In genomic region chr18:79526468-79527460, GRCh38 we compare ENCODE assay signal across 13 cellular contexts.
DNase-seq lines count a peak whose midpoint lies in the region; ATAC-seq and TF ChIP-seq lines count a peak whose summit lies in the region.
"Had no signal": no experiment of that assay in that cellular context is flagged by ENCODE, and none has a peak within 500 bp of the region (broad histone marks: within the 10 kb centered on the region; RNA-seq: fewer than 3 reads in every experiment).

No MANE protein-coding gene starts in this region.

- H3K4me2 ChIP-seq in OCI-LY1 (ENCODE audit: low read length), result peak overlapping the region; percentile 18; the same call in 1 of the 2 replicates

- H3K9me2 ChIP-seq in OCI-LY1 (ENCODE audit: low read depth, low read length), result no peaks in the 10 kb centered on the region

- H3K9me3 ChIP-seq in CD4-positive, CD25-positive, alpha-beta regulatory T cell (ENCODE audit: control insufficient read depth in 2 of 2, low read length in 2 of 2), result no peaks in the 10 kb centered on the region
- no peaks in the 10 kb centered on the region for H3K9me3 ChIP-seq in OCI-LY1 (ENCODE audit: low read length)
- no peaks in the 10 kb centered on the region for H3K9me3 ChIP-seq in mucosa of stomach (ENCODE audit: control insufficient read depth, low read length)
- no peaks in the 10 kb centered on the region for H3K9me3 ChIP-seq in HAP-1
- H3K9me3 ChIP-seq: adrenal gland had no signal

- no peak for DNase-seq in CD4-positive, CD25-positive, alpha-beta regulatory T cell
- DNase-seq in dermis microvascular lymphatic vessel endothelial cell (ENCODE audit: low read depth in 2 of 2), result peak; percentile 55 to 87
- no peak for DNase-seq in type B pancreatic cell (ENCODE audit: extremely low spot score, unreplicated experiment)
- no peak for DNase-seq in NCI-H526 (lab: John Stamatoyannopoulos, UW)
- no peak for DNase-seq in GM10266 (ENCODE audit: extremely low spot score)
- DNase-seq in HAP-1 (ENCODE audit: low spot score in 2 of 2), result no peak
- DNase-seq: effector CD8-positive, alpha-beta T cell; NCI-H748 treated with DMSO at 0.1 percent for 48 hours had no signal

- H3F3A ChIP-seq in OCI-LY1 (ENCODE audit: insufficient read depth, low read length), result peaks cover 11% of the 10 kb centered on the region

- H3K9ac ChIP-seq in OCI-LY1 (ENCODE audit: low read length), result peak overlapping the region; percentile 33
- peak overlapping the region; percentile 22 for H3K9ac ChIP-seq in mucosa of stomach (ENCODE audit: low read length)

- no peak overlapping the region for H2AFZ ChIP-seq in OCI-LY1 (ENCODE audit: low read length)

- H3K4me1 ChIP-seq in CD4-positive, CD25-positive, alpha-beta regulatory T cell (ENCODE audit: control insufficient read depth, insufficient read depth, low read length, poor library complexity, severe bottlenecking), result peaks cover 30% of the 10 kb centered on the region
- H3K4me1 ChIP-seq in OCI-LY1 (ENCODE audit: insufficient read depth, low read length, severe bottlenecking), result peaks cover 73% of the 10 kb centered on the region
- peaks cover 7% of the 10 kb centered on the region for H3K4me1 ChIP-seq in mucosa of stomach (ENCODE audit: control insufficient read depth, insufficient read depth, low read length)
- H3K4me1 ChIP-seq in HAP-1, result no peaks in the 10 kb centered on the region
- H3K4me1 ChIP-seq: adrenal gland had no signal

- H3K4me3 ChIP-seq in CD4-positive, CD25-positive, alpha-beta regulatory T cell (ENCODE audit: low read depth, low read length), result no peak overlapping the region
- H3K4me3 ChIP-seq in OCI-LY1 (ENCODE audit: low read depth, low read length, poor library complexity, severe bottlenecking), result peak overlapping the region; percentile 15
- no peak overlapping the region for H3K4me3 ChIP-seq in mucosa of stomach (ENCODE audit: low read length)
- no peak overlapping the region for H3K4me3 ChIP-seq in HAP-1
- H3K4me3 ChIP-seq: adrenal gland had no signal

- peak overlapping the region in 2 of 4 donors; percentile 7 to 46 for H3K4me3 Mint-ChIP-seq in CD4-positive, CD25-positive, alpha-beta regulatory T cell
- H3K4me3 Mint-ChIP-seq in type B pancreatic cell, result no peak overlapping the region
- H3K4me3 Mint-ChIP-seq: CD8-positive, alpha-beta T cell had no signal

- ATAC-seq in CD4-positive, CD25-positive, alpha-beta regulatory T cell (ENCODE audit: low read depth in 2 of 2), result no peak
- ATAC-seq: CD8-positive, alpha-beta T cell; stimulated activated naive CD8-positive, alpha-beta T cell treated with anti-CD3 and anti-CD28 coated beads, Interleukin-15, amount 100 ng/mL, for 72 hours had no signal

- H3K79me2 ChIP-seq in OCI-LY1 (ENCODE audit: insufficient read depth, low read length), result no peaks in the 10 kb centered on the region

- peak overlapping the region; percentile 11 to 71 (median 49) for H3K27ac Mint-ChIP-seq in CD4-positive, CD25-positive, alpha-beta regulatory T cell
- no peak overlapping the region for H3K27ac Mint-ChIP-seq in type B pancreatic cell

- peaks cover 8% of the 10 kb centered on the region for H3K27me3 Mint-ChIP-seq in CD4-positive, CD25-positive, alpha-beta regulatory T cell
- H3K27me3 Mint-ChIP-seq in type B pancreatic cell, result peaks cover 13% of the 10 kb centered on the region
- H3K27me3 Mint-ChIP-seq: stimulated activated naive CD8-positive, alpha-beta T cell treated with anti-CD3 and anti-CD28 coated beads, Interleukin-15, amount 100 ng/mL, for 72 hours had no signal

- no peak overlapping the region for H3K27ac ChIP-seq in CD4-positive, CD25-positive, alpha-beta regulatory T cell (ENCODE audit: insufficient read depth, low read length, poor library complexity, severe bottlenecking)
- H3K27ac ChIP-seq in OCI-LY1 (ENCODE audit: low read depth, low read length, poor library complexity, severe bottlenecking), result peak overlapping the region; percentile 83
- H3K27ac ChIP-seq: adrenal gland had no signal

- H3K36me3 ChIP-seq in CD4-positive, CD25-positive, alpha-beta regulatory T cell (ENCODE audit: control insufficient read depth, insufficient read depth, low read length), result peaks cover 17% of the 10 kb centered on the region
- peaks cover 45% of the 10 kb centered on the region for H3K36me3 ChIP-seq in OCI-LY1 (ENCODE audit: insufficient read depth, low read length)
- H3K36me3 ChIP-seq in mucosa of stomach (ENCODE audit: control insufficient read depth, insufficient read depth, low read length), result no peaks in the 10 kb centered on the region
- no peaks in the 10 kb centered on the region; the same call in 1 of the 2 replicates for H3K36me3 ChIP-seq in HAP-1 (replicated peaks)

- H4K20me1 ChIP-seq in OCI-LY1 (ENCODE audit: insufficient read depth, low read length), result no peaks in the 10 kb centered on the region

- in situ Hi-C loops in HAP-1 (cut with MboI; ENCODE audit: low sequenced_read_pairs), result no loop called here

- H3K4me1 Mint-ChIP-seq in CD4-positive, CD25-positive, alpha-beta regulatory T cell, result peaks cover 15 to 34% (median 16%) of the 10 kb centered on the region in 4 donors
- peaks cover 17% of the 10 kb centered on the region for H3K4me1 Mint-ChIP-seq in type B pancreatic cell (ENCODE audit: unreplicated experiment)

- peaks cover 9% of the 10 kb centered on the region for H3K36me3 Mint-ChIP-seq in CD4-positive, CD25-positive, alpha-beta regulatory T cell
- H3K36me3 Mint-ChIP-seq in type B pancreatic cell, result no peaks in the 10 kb centered on the region

- no peaks in the 10 kb centered on the region for H3K9me3 Mint-ChIP-seq in CD4-positive, CD25-positive, alpha-beta regulatory T cell
- H3K9me3 Mint-ChIP-seq in type B pancreatic cell, result no peaks in the 10 kb centered on the region
- H3K9me3 Mint-ChIP-seq: CD8-positive, alpha-beta T cell; stimulated activated naive CD8-positive, alpha-beta T cell treated with anti-CD3 and anti-CD28 coated beads, Interleukin-15, amount 100 ng/mL, for 72 hours had no signal

- H3K27me3 ChIP-seq in CD4-positive, CD25-positive, alpha-beta regulatory T cell (ENCODE audit: control insufficient read depth, insufficient read depth, low read length), result no peaks in the 10 kb centered on the region
- H3K27me3 ChIP-seq in OCI-LY1 (ENCODE audit: insufficient read depth, low read length), result no peaks in the 10 kb centered on the region
- no peaks in the 10 kb centered on the region for H3K27me3 ChIP-seq in mucosa of stomach (ENCODE audit: control insufficient read depth, insufficient read depth, low read length)
- H3K27me3 ChIP-seq in HAP-1 (ENCODE audit: low read depth), result no peaks in the 10 kb centered on the region
- H3K27me3 ChIP-seq: adrenal gland had no signal

- TF ChIP-seq CTCF in OCI-LY1 (IDR thresholded peaks at IDR 0.05; ENCODE audit: low read length) (no peak), type B pancreatic cell (conservative IDR thresholded peaks at IDR 0.05) (no peak), GM10266 (IDR thresholded peaks at IDR 0.05; ENCODE audit: control insufficient read depth, insufficient read depth, low read depth, missing control alignments) (no peak)

Comparison
In these comparisons a context has a peak if more than half of its experiments do, and no peak if none do; other contexts are left out.
1. DNase-seq: peak in dermis microvascular lymphatic vessel endothelial cell (2 of 2); none in CD4-positive, CD25-positive, alpha-beta regulatory T cell (0 of 3), type B pancreatic cell (single experiment), NCI-H526 (0 of 2), GM10266 (single experiment) and HAP-1 (0 of 2).